In the genomic region with DNA sequence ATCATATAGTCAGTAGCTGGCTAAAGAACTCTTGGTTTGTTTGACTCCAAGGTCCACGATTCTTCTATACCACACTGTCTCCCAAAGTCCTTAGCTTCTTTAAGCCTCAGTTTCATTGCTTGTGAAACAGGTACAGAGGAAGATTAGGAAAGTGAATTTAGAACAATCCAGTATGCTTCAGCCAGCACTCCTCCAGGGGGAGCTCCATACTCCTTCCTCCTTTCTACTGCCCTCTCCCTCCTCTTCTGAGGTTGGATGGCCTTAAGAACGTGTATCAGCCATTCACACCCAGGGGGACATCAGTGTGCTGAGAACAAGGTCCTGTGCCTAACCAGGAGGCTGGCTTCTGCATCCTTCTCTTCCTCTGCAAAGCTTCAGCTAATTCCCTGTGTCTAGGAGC, we compare ENCODE assay signal across 8 cellular contexts.
A peak's percentile ranks its signal among the peaks of the same experiment; 100 is the strongest.
DNase-seq lines count a peak whose midpoint lies in the region; ATAC-seq and TF ChIP-seq lines count a peak whose summit lies in the region.

No MANE protein-coding gene starts in this region.

- H3K9me2 ChIP-seq in SU-DHL-6 (replicated peaks; ENCODE audit: insufficient read depth, low read length): no peaks in the 10 kb centered on the region

- TF ChIP-seq CTCF in GM20000 (IDR thresholded peaks at IDR 0.05; ENCODE audit: extremely low read depth, missing control alignments) (peak; percentile 22), SU-DHL-6 (IDR thresholded peaks at IDR 0.05; ENCODE audit: insufficient read depth, low read length, poor library complexity, severe bottlenecking) (peak; percentile 51)

- no peak overlapping the region for H3K4me3 ChIP-seq in SU-DHL-6 (ENCODE audit: insufficient read depth, low read length, poor library complexity, severe bottlenecking)

- ATAC-seq in GM18520 (IDR thresholded peaks at IDR 0.05; ENCODE audit: unreplicated experiment): no peak
- no peak for ATAC-seq in GM21619 (IDR thresholded peaks at IDR 0.05; ENCODE audit: unreplicated experiment)

- no peaks in the 10 kb centered on the region for H3K36me3 ChIP-seq in SU-DHL-6 (ENCODE audit: low read length)

- H2AFZ ChIP-seq in SU-DHL-6 (ENCODE audit: low read depth, low read length, severe bottlenecking): no peak overlapping the region

- no peaks in the 10 kb centered on the region for H3K27me3 ChIP-seq in SU-DHL-6 (ENCODE audit: low read length)

- no peaks in the 10 kb centered on the region for H3F3A ChIP-seq in SU-DHL-6 (ENCODE audit: insufficient read depth)

- H3K79me2 ChIP-seq in SU-DHL-6 (ENCODE audit: insufficient read depth, low read length): no peaks in the 10 kb centered on the region

- no peaks in the 10 kb centered on the region for H3K9me3 ChIP-seq in SU-DHL-6 (ENCODE audit: insufficient read depth, low read length)

- no peaks in the 10 kb centered on the region for H4K20me1 ChIP-seq in SU-DHL-6 (ENCODE audit: low read depth, low read length)

- H3K4me2 ChIP-seq in SU-DHL-6 (ENCODE audit: low read depth, low read length, poor library complexity, severe bottlenecking): no peak overlapping the region

- H3K27ac ChIP-seq in SU-DHL-6 (ENCODE audit: low read depth, low read length): no peak overlapping the region

- H3K9ac ChIP-seq in SU-DHL-6 (ENCODE audit: low read length): no peak overlapping the region

- DNase-seq in AML-193 (lab: John Stamatoyannopoulos, UW) (peak; percentile 11 to 23), GM20000 (ENCODE audit: low spot score) (peak; percentile 42), iPS DF 19.7 (ENCODE audit: low read depth, low spot score) (peak; percentile 57), NCI-H187 (lab: John Stamatoyannopoulos, UW) (no peak), NCI-H1417 treated with DMSO at 0.1 percent for 48 hours (lab: John Stamatoyannopoulos, UW) (no peak)

Comparison
In these comparisons a context has a peak if more than half of its experiments do, and no peak if none do; other contexts are left out.
1. DNase-seq: peak in AML-193 (2 of 2), GM20000 (single experiment) and iPS DF 19.7 (single experiment); none in NCI-H187 (0 of 2) and NCI-H1417 treated with DMSO at 0.1 percent for 48 hours (single experiment).